ENCODE assay signal across 3 cellular contexts in genomic region chr15:41469644-41470043, GRCh38. TPM values are rescaled to one million over a fixed set of nuclear protein-coding genes. Genes with fewer than 3 reads are reported as not detected.
"Had no signal": no experiment of that assay in that cellular context is flagged by ENCODE, and none has a peak within 500 bp of the region (broad histone marks: within the 10 kb centered on the region; RNA-seq: fewer than 3 reads in every experiment).

No MANE protein-coding gene starts in this region.

RNA-seq across cellular contexts. Expression of gene LTK, which starts 44.0 kb away (rescaled TPM):
- total RNA-seq: dermis blood vessel endothelial cell, lung microvascular endothelial cell had no signal
- polyA plus RNA-seq: keratinocyte had no signal
